Comparison of ENCODE assay signal across 30 cellular contexts in the genomic region with DNA sequence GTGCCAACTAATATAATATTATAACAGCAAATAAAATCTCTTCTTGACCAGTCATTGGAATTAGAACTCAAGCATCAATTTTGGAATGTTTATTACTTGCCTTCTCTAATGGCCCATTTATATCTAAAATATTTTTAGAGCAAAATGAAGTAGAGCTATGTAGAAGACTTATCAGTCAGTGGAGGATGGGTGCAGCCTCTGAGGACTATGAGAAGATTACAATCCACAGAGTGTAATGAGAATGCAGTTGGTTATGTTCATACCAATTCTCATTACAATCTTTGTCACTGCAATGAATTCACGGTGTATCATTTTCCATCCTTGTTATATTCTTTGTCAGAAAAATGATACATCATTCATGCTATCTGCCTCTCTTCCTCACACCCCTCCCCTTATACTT.
"Had no signal": no experiment of that assay in that cellular context is flagged by ENCODE, and none has a peak within 500 bp of the region (broad histone marks: within the 10 kb centered on the region; RNA-seq: fewer than 3 reads in every experiment).

No MANE protein-coding gene starts in this region.

- H3K27me3 ChIP-seq: adrenal gland, ascending aorta, body of pancreas, brain microvascular endothelial cell, breast epithelium, cardiac muscle cell, colonic mucosa had no signal

- DNase-seq: activated effector memory CD4-positive, alpha-beta T cell treated with anti-CD3 and anti-CD28 coated beads, Interleukin-2, amount 50 U/mL, for 16 hours; activated effector memory CD4-positive, alpha-beta T cell treated with Interleukin-2 at 50 U/mL for 16 hours; activated gamma-delta T cell; activated gamma-delta T cell treated with Interleukin-2 at 50 U/mL for 16 hours; activated naive CD4-positive, alpha-beta T cell; activated naive CD4-positive, alpha-beta T cell treated with anti-CD3 and anti-CD28 coated beads for 36 hours; activated naive CD4-positive, alpha-beta T cell treated with anti-CD3 and anti-CD28 coated beads, Interleukin-2, amount 10 ng/mL, durations not matched to agents 7 days and 5 days; activated naive CD4-positive, alpha-beta T cell treated with anti-CD3 and anti-CD28 coated beads, Interleukin-2, amount 50 U/mL, for 16 hours; activated naive CD4-positive, alpha-beta T cell treated with Interleukin-2 at 50 U/mL for 16 hours; activated naive CD8-positive, alpha-beta T cell treated with anti-CD3 and anti-CD28 coated beads for 36 hours; activated naive CD8-positive, alpha-beta T cell treated with anti-CD3 and anti-CD28 coated beads, Interleukin-2, amount 10 ng/mL, durations not matched to agents 7 days and 5 days; activated naive CD8-positive, alpha-beta T cell treated with anti-CD3 and anti-CD28 coated beads, Interleukin-2, amount 50 U/mL, for 24 hours; activated T-cell treated with anti-CD3 and anti-CD28 coated beads, Interleukin-2, amount 50 U/mL, for 4 hours; activated T-cell treated with anti-CD3 and anti-CD28 coated beads, Interleukin-2, amount 50 U/mL, for 48 hours; activated T-cell treated with anti-CD3 and anti-CD28 coated beads, Interleukin-2, amount 50 U/mL, for 72 hours; adrenal gland; amniotic stem cell; amygdala; anterior cingulate cortex; aorta; body of pancreas; brain microvascular endothelial cell; caudate nucleus; cerebellar nuclear complex; colonic mucosa had no signal

- H3K4me3 ChIP-seq: adrenal gland, ascending aorta, body of pancreas, breast epithelium, cardiac muscle cell, colonic mucosa had no signal

- H3K4me1 ChIP-seq: adrenal gland, ascending aorta, body of pancreas, breast epithelium, colonic mucosa had no signal

- ATAC-seq: activated naive CD4-positive, alpha-beta T cell treated with anti-CD3 and anti-CD28 coated beads, Interleukin-2, amount 50 U/mL, for 72 hours; activated naive CD8-positive, alpha-beta T cell treated with anti-CD3 and anti-CD28 coated beads, Interleukin-2, amount 50 U/mL, for 24 hours; activated T-cell treated with anti-CD3 and anti-CD28 coated beads, Interleukin-2, amount 50 U/mL, for 4 hours; activated T-cell treated with anti-CD3 and anti-CD28 coated beads, Interleukin-2, amount 50 U/mL, for 72 hours; activated T-helper 17 cell treated with anti-CD3 and anti-CD28 coated beads, Interleukin-2, amount 50 U/mL, for 72 hours; body of pancreas had no signal

- H3K36me3 ChIP-seq: adrenal gland, ascending aorta, brain microvascular endothelial cell, breast epithelium, cardiac muscle cell, colonic mucosa had no signal

- H3K9me3 ChIP-seq: adrenal gland, ascending aorta, body of pancreas, breast epithelium, colonic mucosa had no signal

- H3K27ac ChIP-seq: adrenal gland, ascending aorta, body of pancreas, brain microvascular endothelial cell, breast epithelium, cardiac muscle cell, colonic mucosa had no signal
